ENCODE assay signal across 8 cellular contexts in genomic region chr9:137198748-137199276, GRCh38. TPM values are rescaled to one million over a fixed set of nuclear protein-coding genes. Genes with fewer than 3 reads are reported as not detected.
DNase-seq lines count a peak whose midpoint lies in the region; ATAC-seq and TF ChIP-seq lines count a peak whose summit lies in the region.
"Had no signal": no experiment of that assay in that cellular context is flagged by ENCODE, and none has a peak within 500 bp of the region (broad histone marks: within the 10 kb centered on the region; RNA-seq: fewer than 3 reads in every experiment).

No MANE protein-coding gene starts in this region.

- no peaks in the 10 kb centered on the region for H3K27me3 Mint-ChIP-seq in naive thymus-derived CD4-positive, alpha-beta T cell

- H3K9me3 ChIP-seq in ES-I3 (ENCODE audit: control insufficient read depth, insufficient read depth, low read length): no peaks in the 10 kb centered on the region
- no peaks in the 10 kb centered on the region for H3K9me3 ChIP-seq in esophagus muscularis mucosa
- no peaks in the 10 kb centered on the region for H3K9me3 ChIP-seq in naive thymus-derived CD4-positive, alpha-beta T cell (ENCODE audit: control insufficient read depth in 2 of 3, low read length in 3 of 3)

- H3K36me3 ChIP-seq in ES-I3 (ENCODE audit: insufficient read depth, low read length): no peaks in the 10 kb centered on the region
- no peaks in the 10 kb centered on the region for H3K36me3 ChIP-seq in esophagus muscularis mucosa
- H3K36me3 ChIP-seq in naive thymus-derived CD4-positive, alpha-beta T cell (ENCODE audit: control insufficient read depth in 2 of 3, insufficient read depth in 3 of 3, low read length in 3 of 3): no peaks in the 10 kb centered on the region

- H3K4me1 Mint-ChIP-seq in naive thymus-derived CD4-positive, alpha-beta T cell: peaks cover 10 to 23% (median 13%) of the 10 kb centered on the region in 7 donors

- WGBS in esophagus muscularis mucosa: 80% methylated on average over 5 of the region's 15 CpGs

- POLR2A ChIA-PET in naive thymus-derived CD4-positive, alpha-beta T cell (lab: Charles Lee): interaction anchor here (0.6 to 3.4 kb wide), 6 partner anchors 9 to 375 kb away, joined by 3 to 16 read pairs (median 4); partner anchors contain the start of genes CYSRT1, MAN1B1, SSNA1 and TUBB4B

- no peak for TF ChIP-seq EP300 in esophagus muscularis mucosa (IDR thresholded peaks at IDR 0.05)

- H3K4me3 ChIP-seq in esophagus muscularis mucosa (peak overlapping the region in 3 of 4 donors; percentile 70 to 76 (median 75)), retinal pigment epithelial cell (ENCODE audit: low read length) (peak overlapping the region; percentile 84)
- H3K4me3 ChIP-seq in naive thymus-derived CD4-positive, alpha-beta T cell (ENCODE audit: low read length): no peak overlapping the region

- peak; percentile 61 for DNase-seq in RKO (ENCODE audit: low spot score)
- no peak for DNase-seq in esophagus muscularis mucosa (ENCODE audit: extremely low spot score)
- no peak for DNase-seq in retinal pigment epithelial cell (ENCODE audit: low read depth)
- no peak for DNase-seq in naive thymus-derived CD4-positive, alpha-beta T cell
- no peak for DNase-seq in NCI-H82 treated with DMSO at 0.1 percent for 48 hours (lab: John Stamatoyannopoulos, UW; ENCODE audit: unreplicated experiment)
- DNase-seq: T1000 had no signal

- H3K36me3 Mint-ChIP-seq in naive thymus-derived CD4-positive, alpha-beta T cell: no peaks in the 10 kb centered on the region

- no peak overlapping the region for H3K27ac Mint-ChIP-seq in naive thymus-derived CD4-positive, alpha-beta T cell

- no peak for ATAC-seq in GM21423 (IDR thresholded peaks at IDR 0.05; ENCODE audit: unreplicated experiment)
- ATAC-seq in naive thymus-derived CD4-positive, alpha-beta T cell: no peak

- intact Hi-C loops in esophagus muscularis mucosa (cut with DNase I): no loop called here
- intact Hi-C loops in naive thymus-derived CD4-positive, alpha-beta T cell (cut with micrococcal nuclease): no loop called here

- no peak for TF ChIP-seq POLR2A in esophagus muscularis mucosa (IDR thresholded peaks at IDR 0.05; ENCODE audit: low read depth)

- peak overlapping the region in 5 of 10 donors; percentile 12 to 81 (median 42) for H3K4me3 Mint-ChIP-seq in naive thymus-derived CD4-positive, alpha-beta T cell

- 0 out of 2 replicates have a peak overlapping the region, but pooled peaks have one; percentile 32 for H3K9ac ChIP-seq in ES-I3 (ENCODE audit: low read depth, low read length)

- H3K27ac ChIP-seq in esophagus muscularis mucosa (replicated peaks in 1 of 4): no peak overlapping the region
- H3K27ac ChIP-seq in naive thymus-derived CD4-positive, alpha-beta T cell (ENCODE audit: low read depth, low read length): no peak overlapping the region

- CTCF ChIA-PET in naive thymus-derived CD4-positive, alpha-beta T cell (lab: Charles Lee): no interaction called here

- no peaks in the 10 kb centered on the region for H3K27me3 ChIP-seq in esophagus muscularis mucosa
- H3K27me3 ChIP-seq in naive thymus-derived CD4-positive, alpha-beta T cell (ENCODE audit: control insufficient read depth in 2 of 2, insufficient read depth in 2 of 2, low read length in 2 of 2): no peaks in the 10 kb centered on the region

- TF ChIP-seq CTCF in esophagus muscularis mucosa (IDR thresholded peaks at IDR 0.05) (no peak), retinal pigment epithelial cell (conservative IDR thresholded peaks at IDR 0.05; ENCODE audit: low read depth, low read length) (no peak)

- H3K9me3 Mint-ChIP-seq in naive thymus-derived CD4-positive, alpha-beta T cell: no peaks in the 10 kb centered on the region

- H3K4me1 ChIP-seq in ES-I3 (ENCODE audit: insufficient read depth, low read length): no peaks in the 10 kb centered on the region; the same call in 1 of the 2 replicates
- H3K4me1 ChIP-seq in esophagus muscularis mucosa: peaks cover 60 to 89% (median 74%) of the 10 kb centered on the region in 4 donors
- peaks cover 6 to 12% of the 10 kb centered on the region in 2 donors for H3K4me1 ChIP-seq in naive thymus-derived CD4-positive, alpha-beta T cell (ENCODE audit: control insufficient read depth in 2 of 2, insufficient read depth in 2 of 2, low read length in 2 of 2)

RNA-seq across cellular contexts. Expression of gene TPRN, which starts 1.7 kb away (rescaled TPM):
- total RNA-seq in esophagus muscularis mucosa: 10 to 100 TPM in 1 of 4 donors, 1 to 10 TPM in 3; 4.1 to 12.6 (median 7.7) TPM
- 10 to 100 TPM in 1 of 5 experiments, 1 to 10 TPM in 4; 7.1 to 13.5 (median 8.5) TPM for total RNA-seq in naive thymus-derived CD4-positive, alpha-beta T cell
- under 1 TPM; 0.35 to 0.54 TPM for polyA plus RNA-seq in naive thymus-derived CD4-positive, alpha-beta T cell

RNA-seq across cellular contexts. Expression of gene TMEM203, which starts 6.6 kb away (rescaled TPM):
- 10 to 100 TPM; 28.8 to 45.8 (median 34.8) TPM for total RNA-seq in esophagus muscularis mucosa
- total RNA-seq in naive thymus-derived CD4-positive, alpha-beta T cell: 10 to 100 TPM; 22.6 to 43.2 (median 34.7) TPM
- polyA plus RNA-seq in naive thymus-derived CD4-positive, alpha-beta T cell: 100 to 1,000 TPM; 156 to 172 TPM

RNA-seq across cellular contexts. Expression of gene NDOR1, which starts 6.7 kb away (rescaled TPM):
- 10 to 100 TPM in 1 of 4 donors, 1 to 10 TPM in 3; 6.5 to 12.3 (median 8.0) TPM for total RNA-seq in esophagus muscularis mucosa
- 10 to 100 TPM; 32.2 to 42.0 (median 34.0) TPM for total RNA-seq in naive thymus-derived CD4-positive, alpha-beta T cell
- polyA plus RNA-seq in naive thymus-derived CD4-positive, alpha-beta T cell: 10 to 100 TPM in 1 of 2 donors, 1 to 10 TPM in 1; 4.5 to 10.3 TPM

RNA-seq across cellular contexts. Expression of gene SSNA1, which starts 10.3 kb away (rescaled TPM):
- total RNA-seq in esophagus muscularis mucosa: 10 to 100 TPM; 58.2 to 99.5 (median 76.7) TPM
- 10 to 100 TPM; 37.9 to 75.6 (median 46.8) TPM for total RNA-seq in naive thymus-derived CD4-positive, alpha-beta T cell
- polyA plus RNA-seq in naive thymus-derived CD4-positive, alpha-beta T cell: 100 to 1,000 TPM; 106 to 133 TPM

RNA-seq across cellular contexts. Expression of gene ANAPC2, which starts 10.5 kb away (rescaled TPM):
- 10 to 100 TPM; 18.7 to 28.7 (median 25.1) TPM for total RNA-seq in esophagus muscularis mucosa
- 100 to 1,000 TPM in 4 of 5 experiments, 10 to 100 TPM in 1; 77.3 to 147 (median 134) TPM for total RNA-seq in naive thymus-derived CD4-positive, alpha-beta T cell
- 1 to 10 TPM; 7.4 to 7.8 TPM for polyA plus RNA-seq in naive thymus-derived CD4-positive, alpha-beta T cell
